15 cellular contexts compared by ENCODE assay signal in genomic region chr6:159677226-159677901, GRCh38. TPM values are rescaled to one million over a fixed set of nuclear protein-coding genes. Genes with fewer than 3 reads are reported as not detected.
DNase-seq lines count a peak whose midpoint lies in the region; ATAC-seq and TF ChIP-seq lines count a peak whose summit lies in the region.
"Had no signal": no experiment of that assay in that cellular context is flagged by ENCODE, and none has a peak within 500 bp of the region (broad histone marks: within the 10 kb centered on the region; RNA-seq: fewer than 3 reads in every experiment).

No MANE protein-coding gene starts in this region.

- dilution Hi-C loops in mammary epithelial cell (cut with HindIII; ENCODE audit: low sequenced_read_pairs), result no loop called here

- BruUV-seq in MCF 10A (replicated peaks; lab: Mats Ljungman, UMichigan), result no TSS peak
- no TSS peak for BruUV-seq in mammary epithelial cell (replicated peaks; lab: Mats Ljungman, UMichigan)

- H3K9me3 Mint-ChIP-seq in MCF 10A (ENCODE audit: unreplicated experiment), result no peaks in the 10 kb centered on the region

- no peaks in the 10 kb centered on the region for H3K27me3 ChIP-seq in mammary epithelial cell (ENCODE audit: insufficient read depth, low read length)
- H3K27me3 ChIP-seq: BLaER1 treated with 17β-estradiol and CSF1 and Interleukin-3, amounts not matched to agents 10 nM and 100 nM had no signal

- H3K9me3 ChIP-seq in mammary epithelial cell (replicated peaks; ENCODE audit: insufficient read depth, low read length), result no peaks in the 10 kb centered on the region

- intact Hi-C loops in MCF 10A (cut with micrococcal nuclease) (no loop called here), mammary epithelial cell (cut with micrococcal nuclease) (no loop called here)

- H3K4me3 Mint-ChIP-seq in MCF 10A (ENCODE audit: unreplicated experiment), result no peak overlapping the region
- H3K4me3 Mint-ChIP-seq: CD4-positive, CD25-positive, alpha-beta regulatory T cell; HFFc6 had no signal

- H3K9ac ChIP-seq in mammary epithelial cell (ENCODE audit: insufficient read depth, low read length), result no peak overlapping the region
- H3K9ac ChIP-seq: BLaER1 treated with 17β-estradiol and CSF1 and Interleukin-3, amounts not matched to agents 10 nM and 100 nM had no signal

- DNase-seq in MCF 10A (ENCODE audit: unreplicated experiment) (no peak), mammary epithelial cell (no peak), fibroblast of pulmonary artery (ENCODE audit: low read depth) (peak; percentile 60), omental fat pad (ENCODE audit: low spot score) (no peak)
- no peak for DNase-seq in activated CD4-positive, CD25-positive, alpha-beta regulatory T cell treated with anti-CD3 and anti-CD28 coated beads, Interleukin-2, amount 50 U/mL, for 72 hours
- DNase-seq: 8988T; CD4-positive, CD25-positive, alpha-beta regulatory T cell; DMS53; GF-D8; HCEC 1CT; HFFc6 had no signal

- H3K4me1 Mint-ChIP-seq in MCF 10A (ENCODE audit: insufficient read depth, unreplicated experiment), result peaks cover 15% of the 10 kb centered on the region

- H3K36me3 Mint-ChIP-seq in MCF 10A (ENCODE audit: insufficient read depth, unreplicated experiment), result peaks cover 98% of the 10 kb centered on the region

- no peaks in the 10 kb centered on the region for H3K4me1 ChIP-seq in mammary epithelial cell (ENCODE audit: insufficient read depth, low read length)

- no peaks in the 10 kb centered on the region for H3K79me2 ChIP-seq in mammary epithelial cell (ENCODE audit: insufficient read depth, low read length)

- POLR2A ChIA-PET in MCF 10A (lab: Yijun Ruan, JAX), result interaction anchor here (0.8 to 2.5 kb wide), 9 partner anchors 11 to 668 kb away, joined by 3 to 7 read pairs (median 4); partner anchors contain the start of genes MRPL18 and TCP1

- peak overlapping the region; percentile 16 for H3K27ac Mint-ChIP-seq in MCF 10A (ENCODE audit: low read depth, unreplicated experiment)
- H3K27ac Mint-ChIP-seq: HFFc6 had no signal

- H3K27ac ChIP-seq in mammary epithelial cell (ENCODE audit: insufficient read depth, low read depth, low read length), result no peak overlapping the region
- H3K27ac ChIP-seq: HL-60 had no signal

- WGBS in mammary epithelial cell (ENCODE audit: low coverage, missing lambda C conversion rate), result 97% methylated on average over 2 of the region's 2 CpGs

- no peaks in the 10 kb centered on the region for H3K27me3 Mint-ChIP-seq in MCF 10A (ENCODE audit: insufficient read depth, unreplicated experiment)
- H3K27me3 Mint-ChIP-seq: CD4-positive, CD25-positive, alpha-beta regulatory T cell had no signal

- no peak overlapping the region for H2AFZ ChIP-seq in mammary epithelial cell (ENCODE audit: low read depth, low read length)

- no peaks in the 10 kb centered on the region for H4K20me1 ChIP-seq in mammary epithelial cell (ENCODE audit: insufficient read depth, low read length)

- in situ Hi-C loops in mammary epithelial cell (cut with MboI; ENCODE audit: low sequenced_read_pairs in 2 of 2), result loop anchor here in 1 of 2 donors (25.0 kb wide), 1 partner anchor 260 kb away; no protein-coding TSS in a partner anchor

- CTCF ChIA-PET in MCF 10A (lab: Yijun Ruan, JAX), result interaction anchor here (0.6 to 1.2 kb wide), 3 partner anchors 11 to 667 kb away, joined by 3 to 4 read pairs (median 3); no protein-coding TSS in a partner anchor
- CTCF ChIA-PET in mammary epithelial cell (lab: Charles Lee; ENCODE audit: low non-redundant PET), result no interaction called here

- peaks cover 3% of the 10 kb centered on the region for H3K36me3 ChIP-seq in mammary epithelial cell (ENCODE audit: insufficient read depth, low read length)

- ATAC-seq in omental fat pad (ENCODE audit: low FRiP score), result peak; percentile 42
- no peak for ATAC-seq in HG02678 (IDR thresholded peaks at IDR 0.05; ENCODE audit: unreplicated experiment)
- no peak for ATAC-seq in GM19023 (IDR thresholded peaks at IDR 0.05; ENCODE audit: unreplicated experiment)

- H3K4me2 ChIP-seq in mammary epithelial cell (ENCODE audit: insufficient read depth, low read depth, low read length), result no peak overlapping the region
- H3K4me2 ChIP-seq: BLaER1 treated with 17β-estradiol and CSF1 and Interleukin-3, amounts not matched to agents 10 nM and 100 nM had no signal

- H3K4me3 ChIP-seq in mammary epithelial cell (replicated peaks in 1 of 3; ENCODE audit: insufficient read depth in 1 of 3, low read depth in 2 of 3, low read length in 3 of 3) (no peak overlapping the region), fibroblast of pulmonary artery (replicated peaks; ENCODE audit: low read depth, low read length) (no peak overlapping the region)
- H3K4me3 ChIP-seq: BLaER1 treated with 17β-estradiol and CSF1 and Interleukin-3, amounts not matched to agents 10 nM and 100 nM had no signal

- TF ChIP-seq CTCF in MCF 10A (IDR thresholded peaks at IDR 0.05; ENCODE audit: unreplicated experiment) (no peak), mammary epithelial cell (conservative IDR thresholded peaks at IDR 0.05 in 1 of 2, IDR thresholded peaks at IDR 0.05 in 1 of 2; ENCODE audit: extremely low read depth in 1 of 2, insufficient read depth in 1 of 2, low read depth in 1 of 2, low read length in 2 of 2) (no peak), fibroblast of pulmonary artery (IDR thresholded peaks at IDR 0.05; ENCODE audit: low read length, missing control alignments) (no peak), omental fat pad (IDR thresholded peaks at IDR 0.05) (no peak)

RNA-seq across cellular contexts. Expression of gene SOD2, which starts 15.7 kb away (rescaled TPM):
- 424 and 600 TPM in 2 replicates for total RNA-seq in MCF 10A (2022)
- total RNA-seq in mammary epithelial cell, result 100 to 1,000 TPM; 105 to 145 TPM
- polyA plus RNA-seq in mammary epithelial cell, result 51.3 TPM
- polyA minus RNA-seq in mammary epithelial cell, result 77.2 TPM
- total RNA-seq in omental fat pad, result 1,000 to 10,000 TPM in 2 of 4 donors, 100 to 1,000 TPM in 2; 455 to 1,833 (median 1,242) TPM

RNA-seq across cellular contexts. Expression of gene WTAP, which starts 49.9 kb away (rescaled TPM):
- total RNA-seq in MCF 10A (2022) (116 and 142 TPM in 2 replicates), mammary epithelial cell (10 to 100 TPM; 64.5 to 92.0 TPM), omental fat pad (100 to 1,000 TPM in 2 of 4 donors, 10 to 100 TPM in 2; 74.8 to 202 (median 133) TPM)
- polyA plus RNA-seq in mammary epithelial cell, result 22.3 TPM
- polyA minus RNA-seq in mammary epithelial cell, result 34.2 TPM
